Comparison of ENCODE assay signal across 9 cellular contexts in genomic region chr11:45917623-45918330, GRCh38.
DNase-seq lines count a peak whose midpoint lies in the region; ATAC-seq, FAIRE-seq and TF ChIP-seq lines count a peak whose summit lies in the region.
"Had no signal": no experiment of that assay in that cellular context is flagged by ENCODE, and none has a peak within 500 bp of the region (broad histone marks: within the 10 kb centered on the region; RNA-seq: fewer than 3 reads in every experiment).

TSS of gene PEX16 (minus strand) at chr11:45917877. CDS start at chr11:45917811, 66 bp downstream.

- H3K4me1 Mint-ChIP-seq in central memory CD8-positive, alpha-beta T cell, result peaks cover 38% of the 10 kb centered on the region

- no peaks in the 10 kb centered on the region for H3K9me3 Mint-ChIP-seq in central memory CD8-positive, alpha-beta T cell

- ATAC-seq in GM19025 (IDR thresholded peaks at IDR 0.05; ENCODE audit: low read depth, unreplicated experiment) (peak; percentile 86), HG03342 (IDR thresholded peaks at IDR 0.05; ENCODE audit: unreplicated experiment) (peak; percentile 90)
- peak; percentile 94 for ATAC-seq in central memory CD8-positive, alpha-beta T cell (replicated peaks; ENCODE audit: extremely low read depth, poor library complexity, severe bottlenecking)

- H3K4me3 Mint-ChIP-seq in central memory CD8-positive, alpha-beta T cell, result peak within 1 kb of the TSS; percentile 82

- TF ChIP-seq CTCF in AG09309 (IDR thresholded peaks at IDR 0.05; ENCODE audit: control insufficient read depth, insufficient read depth, low read depth, low read length, missing control alignments), result no peak

- peak within 1 kb of the TSS; percentile 92 for H3K27ac Mint-ChIP-seq in central memory CD8-positive, alpha-beta T cell (ENCODE audit: low read depth)

- H3K4me3 ChIP-seq in AG09309 (ENCODE audit: control insufficient read depth, low read depth, low read length), result peak within 1 kb of the TSS; percentile 90

- H3K36me3 Mint-ChIP-seq in central memory CD8-positive, alpha-beta T cell (ENCODE audit: insufficient read depth), result peaks cover 23% of the 10 kb centered on the region

- DNase-seq in AG09309 (ENCODE audit: low read depth) (peak; percentile 99), NCI-H446 (lab: John Stamatoyannopoulos, UW) (peak; percentile 97 to 99)
- peak; percentile 93 for DNase-seq in activated CD4-positive, CD25-positive, alpha-beta regulatory T cell treated with anti-CD3 and anti-CD28 coated beads, Interleukin-2, amount 50 U/mL, for 16 hours (ENCODE audit: low read depth, low spot score)
- peak; percentile 87 to 96 for DNase-seq in central memory CD8-positive, alpha-beta T cell (ENCODE audit: low spot score in 2 of 2)
- DNase-seq in stimulated activated CD4-positive, alpha-beta T cell treated with anti-CD3 and anti-CD28 coated beads, Interleukin-12 subunit alpha, Interleukin-12 subunit beta, amount 100 ng/mL, for 4 hours, result peak; percentile 92

- FAIRE-seq in islet of Langerhans (lab: Jason Lieb, UNC), result peak; percentile 41
- FAIRE-seq: colon had no signal

- H3K27me3 Mint-ChIP-seq in central memory CD8-positive, alpha-beta T cell, result no peaks in the 10 kb centered on the region

Comparison
In these comparisons a context has a peak if more than half of its experiments do, and no peak if none do; other contexts are left out.
1. Peak in every context shown above with its lines: DNase-seq, ATAC-seq and H3K4me3 ChIP-seq.